ENCODE assay signal across 18 cellular contexts in genomic region chr2:64463784-64464183, GRCh38. TPM values are rescaled to one million over a fixed set of nuclear protein-coding genes. Genes with fewer than 3 reads are reported as not detected.
DNase-seq lines count a peak whose midpoint lies in the region; ATAC-seq and TF ChIP-seq lines count a peak whose summit lies in the region.
"Had no signal": no experiment of that assay in that cellular context is flagged by ENCODE, and none has a peak within 500 bp of the region (broad histone marks: within the 10 kb centered on the region; RNA-seq: fewer than 3 reads in every experiment).

No MANE protein-coding gene starts in this region.

- peaks cover 4% of the 10 kb centered on the region for H3K4me1 ChIP-seq in osteoblast (ENCODE audit: insufficient read depth, low read length)
- H3K4me1 ChIP-seq: right atrium auricular region had no signal

- ATAC-seq in HG02884 (IDR thresholded peaks at IDR 0.05; ENCODE audit: unreplicated experiment) (no peak), HG02938 (IDR thresholded peaks at IDR 0.05; ENCODE audit: unreplicated experiment) (no peak)
- no peak for ATAC-seq in activated CD8-positive, alpha-beta memory T cell treated with anti-CD3 and anti-CD28 coated beads, Interleukin-2, amount 10 ng/mL, durations not matched to agents 7 days and 5 days
- ATAC-seq: stimulated activated naive CD8-positive, alpha-beta T cell treated with anti-CD3 and anti-CD28 coated beads, Interleukin-15, Interleukin-2, amounts not matched to agents 100 U/mL and 50 U/mL, for 24 hours had no signal

- H3K9me3 Mint-ChIP-seq in activated CD8-positive, alpha-beta memory T cell treated with anti-CD3 and anti-CD28 coated beads, Interleukin-2, amount 10 ng/mL, durations not matched to agents 7 days and 5 days (ENCODE audit: low read depth), result no peaks in the 10 kb centered on the region
- H3K9me3 Mint-ChIP-seq: activated naive CD4-positive, alpha-beta T cell treated with anti-CD3 and anti-CD28 coated beads for 36 hours had no signal

- H3K9me3 ChIP-seq in osteoblast (ENCODE audit: low read depth, low read length), result no peaks in the 10 kb centered on the region
- H3K9me3 ChIP-seq: gastrocnemius medialis, right atrium auricular region had no signal

- H3K4me3 Mint-ChIP-seq in activated CD8-positive, alpha-beta memory T cell treated with anti-CD3 and anti-CD28 coated beads, Interleukin-2, amount 10 ng/mL, durations not matched to agents 7 days and 5 days, result no peak overlapping the region
- H3K4me3 Mint-ChIP-seq: activated naive CD4-positive, alpha-beta T cell treated with anti-CD3 and anti-CD28 coated beads for 36 hours; CD14-positive monocyte had no signal

- peaks cover 3% of the 10 kb centered on the region for H3K4me1 Mint-ChIP-seq in activated CD8-positive, alpha-beta memory T cell treated with anti-CD3 and anti-CD28 coated beads, Interleukin-2, amount 10 ng/mL, durations not matched to agents 7 days and 5 days

- H3K27ac Mint-ChIP-seq in activated CD8-positive, alpha-beta memory T cell treated with anti-CD3 and anti-CD28 coated beads, Interleukin-2, amount 10 ng/mL, durations not matched to agents 7 days and 5 days, result no peak overlapping the region
- H3K27ac Mint-ChIP-seq: activated naive CD4-positive, alpha-beta T cell treated with anti-CD3 and anti-CD28 coated beads for 36 hours; CD14-positive monocyte had no signal

- peak; percentile 69 for DNase-seq in EH (ENCODE audit: low read depth)
- DNase-seq in RPMI7951 (ENCODE audit: low read depth), result peak; percentile 38
- peak; percentile 69 for DNase-seq in epithelial cell of esophagus (ENCODE audit: low read depth)
- peak; percentile 76 for DNase-seq in osteoblast (ENCODE audit: insufficient read length, low spot score, missing footprints)
- no peak for DNase-seq in activated CD8-positive, alpha-beta memory T cell treated with anti-CD3 and anti-CD28 coated beads, Interleukin-2, amount 50 U/mL, for 48 hours
- DNase-seq in activated CD8-positive, alpha-beta memory T cell treated with anti-CD3 and anti-CD28 coated beads, Interleukin-2, amount 10 ng/mL, durations not matched to agents 7 days and 5 days, result no peak
- DNase-seq: activated naive CD4-positive, alpha-beta T cell treated with anti-CD3 and anti-CD28 coated beads for 36 hours; gastrocnemius medialis; GDM1; islet precursor cell; NCI-H1048; NCI-H510A treated with DMSO at 0.1 percent for 48 hours; SHP77 treated with DMSO at 0.1 percent for 48 hours; stimulated activated naive CD8-positive, alpha-beta T cell treated with anti-CD3 and anti-CD28 coated beads, Interleukin-15, Interleukin-2, amounts not matched to agents 100 U/mL and 50 U/mL, for 24 hours had no signal

- no peaks in the 10 kb centered on the region for H4K20me1 ChIP-seq in osteoblast (ENCODE audit: insufficient read depth, low read length)

- TF ChIP-seq CTCF in epithelial cell of esophagus (IDR thresholded peaks at IDR 0.05; ENCODE audit: insufficient read depth, low read depth, low read length, missing control alignments), result no peak
- no peak for TF ChIP-seq CTCF in osteoblast (IDR thresholded peaks at IDR 0.05; ENCODE audit: extremely low read depth, low read depth, low read length)

- no peaks in the 10 kb centered on the region for H3K27me3 Mint-ChIP-seq in activated CD8-positive, alpha-beta memory T cell treated with anti-CD3 and anti-CD28 coated beads, Interleukin-2, amount 10 ng/mL, durations not matched to agents 7 days and 5 days

- H3K27me3 ChIP-seq in osteoblast (ENCODE audit: insufficient read depth, low read length), result peaks cover 11% of the 10 kb centered on the region
- H3K27me3 ChIP-seq: gastrocnemius medialis, right atrium auricular region had no signal

- CTCF ChIA-PET in activated CD8-positive, alpha-beta memory T cell treated with anti-CD3 and anti-CD28 coated beads, Interleukin-2, amount 10 ng/mL, durations not matched to agents 7 days and 5 days (lab: Charles Lee), result interaction anchor here (1.2 kb wide), 1 partner anchor 133 kb away, joined by 5 read pairs; no protein-coding TSS in a partner anchor

- no peak overlapping the region for H2AFZ ChIP-seq in osteoblast (ENCODE audit: low read length)

- H3K4me3 ChIP-seq in epithelial cell of esophagus (ENCODE audit: low read length), result no peak overlapping the region
- no peak overlapping the region for H3K4me3 ChIP-seq in osteoblast (ENCODE audit: insufficient read depth, low read length)
- H3K4me3 ChIP-seq: gastrocnemius medialis, right atrium auricular region had no signal

- no peaks in the 10 kb centered on the region for H3K36me3 ChIP-seq in osteoblast (ENCODE audit: insufficient read depth, low read length)

- no peak overlapping the region for H3K27ac ChIP-seq in osteoblast (ENCODE audit: low read depth, low read length)
- H3K27ac ChIP-seq: right atrium auricular region had no signal

- no peaks in the 10 kb centered on the region for H3K79me2 ChIP-seq in osteoblast (ENCODE audit: insufficient read depth, low read length)

- no peaks in the 10 kb centered on the region for H3K36me3 Mint-ChIP-seq in activated CD8-positive, alpha-beta memory T cell treated with anti-CD3 and anti-CD28 coated beads, Interleukin-2, amount 10 ng/mL, durations not matched to agents 7 days and 5 days
- H3K36me3 Mint-ChIP-seq: CD14-positive monocyte had no signal

- no peak overlapping the region for H3K4me2 ChIP-seq in osteoblast (ENCODE audit: insufficient read depth, low read length)

RNA-seq across cellular contexts. Expression of gene LGALSL, which starts 9.8 kb away (rescaled TPM):
- under 0.01 and 0.20 TPM in 2 replicates for total RNA-seq in RPMI7951 (2014; rRNA removed; shearing (Covaris generic))
- 3.6 and 3.8 TPM in 2 replicates for total RNA-seq in osteoblast
- total RNA-seq in activated CD8-positive, alpha-beta memory T cell treated with anti-CD3 and anti-CD28 coated beads, Interleukin-2, amount 10 ng/mL, durations not matched to agents 7 days and 5 days, result 1 to 10 TPM; 1.1 to 1.3 TPM

Comparison
In these comparisons a context has a peak if more than half of its experiments do, and no peak if none do; other contexts are left out.
1. DNase-seq: peak in EH (single experiment), RPMI7951 (single experiment), epithelial cell of esophagus (single experiment) and osteoblast (single experiment); none in activated CD8-positive, alpha-beta memory T cell treated with anti-CD3 and anti-CD28 coated beads, Interleukin-2, amount 50 U/mL, for 48 hours (single experiment) and activated CD8-positive, alpha-beta memory T cell treated with anti-CD3 and anti-CD28 coated beads, Interleukin-2, amount 10 ng/mL, durations not matched to agents 7 days and 5 days (single experiment).